ENCODE assay signal across 8 cellular contexts in the genomic region with DNA sequence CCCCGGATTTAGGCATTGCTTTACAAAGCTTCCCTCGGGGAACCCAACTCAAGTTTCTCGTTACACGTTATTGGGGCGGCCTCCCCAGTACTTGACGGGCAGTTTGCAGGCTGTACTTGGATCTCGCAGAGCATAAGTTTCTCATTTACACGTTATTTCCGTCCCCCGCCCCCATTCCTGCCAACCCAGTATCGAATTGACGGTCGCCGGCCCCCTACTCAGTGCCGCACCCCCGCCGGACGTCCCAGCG. TPM values are rescaled to one million over a fixed set of nuclear protein-coding genes. Genes with fewer than 3 reads are reported as not detected.
DNase-seq lines count a peak whose midpoint lies in the region; ATAC-seq and TF ChIP-seq lines count a peak whose summit lies in the region.

No MANE protein-coding gene starts in this region.

- H3K9ac ChIP-seq in HUES48 (ENCODE audit: low read depth, low read length) (peak overlapping the region; percentile 85), mucosa of rectum (ENCODE audit: low read depth in 1 of 2, low read length in 2 of 2) (peak overlapping the region; percentile 89 to 96)

- H3K36me3 ChIP-seq in A673 (ENCODE audit: insufficient read depth, low read length, poor library complexity, severe bottlenecking) (peaks cover 25% of the 10 kb centered on the region), HUES48 (ENCODE audit: control insufficient read depth, insufficient read depth, low read length) (peaks cover 24% of the 10 kb centered on the region), breast epithelium (no peaks in the 10 kb centered on the region), mucosa of rectum (ENCODE audit: control insufficient read depth in 2 of 2, insufficient read depth in 2 of 2, low read length in 2 of 2) (peaks cover 17 to 18% of the 10 kb centered on the region in 2 donors)

- intact Hi-C loops in A673 (cut with micrococcal nuclease; ENCODE audit: unreplicated experiment) (no loop called here), breast epithelium (cut with DNase I; ENCODE audit: low total_unique reads) (no loop called here)

- DNase-seq in A673 (ENCODE audit: low spot score) (no peak), breast epithelium (ENCODE audit: low spot score in 2 of 2) (no peak), G401 (ENCODE audit: low spot score) (no peak), GM13977 (ENCODE audit: low spot score) (no peak), nucleus accumbens (lab: John Stamatoyannopoulos, UW) (no peak)

- no peak for TF ChIP-seq CTCF in A673 (conservative IDR thresholded peaks at IDR 0.05; ENCODE audit: low read depth, low read length)
- no peak for TF ChIP-seq CTCF in breast epithelium (IDR thresholded peaks at IDR 0.05)
- TF ChIP-seq CTCF in GM13977 (IDR thresholded peaks at IDR 0.05; ENCODE audit: extremely low read depth, insufficient read depth, missing control alignments): no peak

- peaks cover 11% of the 10 kb centered on the region for H3K4me1 ChIP-seq in A673 (ENCODE audit: insufficient read depth, low read length, poor library complexity, severe bottlenecking)
- H3K4me1 ChIP-seq in HUES48 (ENCODE audit: control insufficient read depth, insufficient read depth, low read length): peaks cover 3% of the 10 kb centered on the region; the same call in 1 of the 2 replicates
- H3K4me1 ChIP-seq in breast epithelium: no peaks in the 10 kb centered on the region
- peaks cover 33 to 35% of the 10 kb centered on the region in 2 donors for H3K4me1 ChIP-seq in mucosa of rectum (ENCODE audit: control insufficient read depth in 2 of 2, insufficient read depth in 2 of 2, low read length in 2 of 2)

- in situ Hi-C loops in G401 (cut with HindIII; ENCODE audit: low sequenced_read_pairs): no loop called here
- in situ Hi-C loops in GM13977 (cut with MboI; ENCODE audit: low pct_unique_long_range_greater_than_20kb, low sequenced_read_pairs, unreplicated experiment): no loop called here

- H3K9me3 ChIP-seq in A673 (ENCODE audit: low read depth, low read length, poor library complexity, severe bottlenecking) (no peaks in the 10 kb centered on the region), HUES48 (ENCODE audit: control insufficient read depth, insufficient read depth, low read length) (no peaks in the 10 kb centered on the region), breast epithelium (no peaks in the 10 kb centered on the region), mucosa of rectum (ENCODE audit: control insufficient read depth in 2 of 2, low read length in 2 of 2) (no peaks in the 10 kb centered on the region)

- POLR2A ChIA-PET in A673 (lab: Charles Lee; ENCODE audit: low non-redundant PET): interaction anchor here (0.6 to 0.8 kb wide), 3 partner anchors 8 to 44 kb away, joined by 4 to 5 read pairs (median 4); no protein-coding TSS in a partner anchor

- H3K27ac ChIP-seq in A673 (ENCODE audit: low read depth, low read length, poor library complexity, severe bottlenecking) (peak overlapping the region; percentile 98), HUES48 (ENCODE audit: low read depth, low read length) (peak overlapping the region; percentile 99), breast epithelium (peak overlapping the region; percentile 98), mucosa of rectum (ENCODE audit: low read depth in 2 of 2, low read length in 2 of 2) (peak overlapping the region; percentile 100)

- BruUV-seq in A673 (replicated peaks; lab: Mats Ljungman, UMichigan): no TSS peak

- H3K27me3 ChIP-seq in A673 (replicated peaks; ENCODE audit: insufficient read depth, low read depth, low read length, poor library complexity) (no peaks in the 10 kb centered on the region), HUES48 (ENCODE audit: control insufficient read depth, insufficient read depth, low read length) (no peaks in the 10 kb centered on the region), breast epithelium (no peaks in the 10 kb centered on the region), mucosa of rectum (ENCODE audit: control insufficient read depth in 2 of 2, insufficient read depth in 2 of 2, low read length in 2 of 2) (no peaks in the 10 kb centered on the region)

- no peak for ATAC-seq in GM18907 (IDR thresholded peaks at IDR 0.05; ENCODE audit: unreplicated experiment)

- CTCF ChIA-PET in A673 (lab: Charles Lee): interaction anchor here (0.6 to 1.5 kb wide), 3 partner anchors 9 to 204 kb away, joined by 3 to 9 read pairs (median 4); no protein-coding TSS in a partner anchor

- TF ChIP-seq POLR2A in breast epithelium (IDR thresholded peaks at IDR 0.05): no peak

- H3K4me3 ChIP-seq in A673 (ENCODE audit: low read depth, low read length, poor library complexity, severe bottlenecking) (peak overlapping the region; percentile 67), HUES48 (ENCODE audit: low read depth, low read length) (peak overlapping the region; percentile 76), breast epithelium (peak overlapping the region; percentile 62 to 76 (median 75)), mucosa of rectum (ENCODE audit: low read length in 2 of 2) (peak overlapping the region; percentile 89 to 91)

RNA-seq across cellular contexts. Expression of a gene that starts 0.5 kb away (rescaled TPM):
- total RNA-seq in A673 (2021) (78.8 and 90.6 TPM in 2 replicates), breast epithelium (10 to 100 TPM; 10.6 to 29.9 (median 20.6) TPM)
- total RNA-seq in G401 (2014; rRNA removed; shearing (Covaris generic)): 18.3 and 22.3 TPM in 2 replicates

RNA-seq across cellular contexts. Expression of a gene that starts 26.5 kb away (rescaled TPM):
- 0.20 TPM in 1 of 2 replicates, not detected in the other for total RNA-seq in A673 (2021)
- 10 to 100 TPM in 2 of 3 donors, 1 to 10 TPM in 1; 1.9 to 61.9 (median 28.2) TPM for total RNA-seq in breast epithelium
- 4.2 and 5.7 TPM in 2 replicates for total RNA-seq in G401 (2014; rRNA removed; shearing (Covaris generic))

RNA-seq across cellular contexts. Expression of a gene that starts 38.4 kb away (rescaled TPM):
- total RNA-seq in A673 (2021) (not detected in 2 replicates), breast epithelium (not detected)
- not detected in 2 replicates for total RNA-seq in G401 (2014; rRNA removed; shearing (Covaris generic))

RNA-seq across cellular contexts. Expression of a gene that starts 48.0 kb away (rescaled TPM):
- not detected in 2 replicates for total RNA-seq in A673 (2021)
- total RNA-seq in breast epithelium: 1 to 10 TPM in 2 of 3 donors, under 1 TPM in 1; 0.48 to 7.2 (median 6.2) TPM
- total RNA-seq in G401 (2014; rRNA removed; shearing (Covaris generic)): not detected in 2 replicates
